Comparison of ENCODE assay signal across 21 cellular contexts in genomic region chr1:33649759-33650158, GRCh38.
"Had no signal": no experiment of that assay in that cellular context is flagged by ENCODE, and none has a peak within 500 bp of the region (broad histone marks: within the 10 kb centered on the region; RNA-seq: fewer than 3 reads in every experiment).

No MANE protein-coding gene starts in this region.

- H3K27ac ChIP-seq: HL-60, RWPE1, SJSA1, SK-N-MC had no signal

- H3K9me3 ChIP-seq: SJSA1 had no signal

- DNase-seq: KBM-7; MV-4-11; NCI-H1092; NCI-H1105 treated with DMSO at 0.1 percent for 48 hours; NCI-H1417 treated with DMSO at 0.1 percent for 48 hours; NCI-H146; NCI-H1694 treated with DMSO at 0.1 percent for 48 hours; NCI-H1930; NCI-H2081; NCI-H2107; NCI-H2227 treated with DMSO at 0.1 percent for 48 hours; NCI-H524; NCI-H526 treated with DMSO at 0.1 percent for 48 hours; NCI-H748 treated with DMSO at 0.1 percent for 48 hours; NK-92 treated with Interleukin-12 subunit alpha and Interleukin-12 subunit beta, amount 100 ng/mL, for 24 hours; PC-3; SIG-M5 had no signal

- H3K27me3 ChIP-seq: SJSA1 had no signal

- H3K4me3 ChIP-seq: SJSA1, SK-N-MC had no signal

- H3K36me3 ChIP-seq: SJSA1 had no signal

- H3K4me1 ChIP-seq: SJSA1 had no signal
